25 cellular contexts compared by ENCODE assay signal in genomic region chr2:227761734-227762476, GRCh38. TPM values are rescaled to one million over a fixed set of nuclear protein-coding genes. Genes with fewer than 3 reads are reported as not detected.
A peak's percentile ranks its signal among the peaks of the same experiment; 100 is the strongest.
DNase-seq lines count a peak whose midpoint lies in the region; ATAC-seq and TF ChIP-seq lines count a peak whose summit lies in the region.
"Had no signal": no experiment of that assay in that cellular context is flagged by ENCODE, and none has a peak within 500 bp of the region (broad histone marks: within the 10 kb centered on the region; RNA-seq: fewer than 3 reads in every experiment).

No MANE protein-coding gene starts in this region.

- no peak overlapping the region for H3K14ac ChIP-seq in mesenchymal stem cell (ENCODE audit: low read length in 2 of 2)

- no peak overlapping the region for H3K9ac ChIP-seq in mesenchymal stem cell (ENCODE audit: low read length)
- H3K9ac ChIP-seq: BLaER1 treated with 17β-estradiol and CSF1 and Interleukin-3, amounts not matched to agents 10 nM and 100 nM had no signal

- H2BK5ac ChIP-seq in mesenchymal stem cell (ENCODE audit: low read depth, low read length, poor library complexity, severe bottlenecking) = no peak overlapping the region

- H3K27me3 ChIP-seq in mesenchymal stem cell (ENCODE audit: control insufficient read depth in 1 of 2, insufficient read depth in 1 of 2, low read length in 2 of 2) = no peaks in the 10 kb centered on the region
- H3K27me3 ChIP-seq in upper lobe of right lung = no peaks in the 10 kb centered on the region
- H3K27me3 ChIP-seq: BLaER1 treated with 17β-estradiol and CSF1 and Interleukin-3, amounts not matched to agents 10 nM and 100 nM; ovary; testis had no signal

- no peak overlapping the region for H3K27ac Mint-ChIP-seq in activated CD4-positive, alpha-beta T cell treated with anti-CD3 and anti-CD28 coated beads, Interleukin-2, amount 10 ng/mL, durations not matched to agents 7 days and 5 days
- H3K27ac Mint-ChIP-seq: activated naive CD4-positive, alpha-beta T cell treated with anti-CD3 and anti-CD28 coated beads for 36 hours; dendritic cell treated with granulocyte-macrophage colony-stimulating factor and Interleukin-4, amounts not matched to agents 40 ng/mL and 50 ng/mL, for 4 days had no signal

- H3K79me1 ChIP-seq in mesenchymal stem cell (replicated peaks; ENCODE audit: low read length, poor library complexity, severe bottlenecking) = no peaks in the 10 kb centered on the region

- no peak overlapping the region for H2BK15ac ChIP-seq in mesenchymal stem cell (ENCODE audit: low read depth, poor library complexity, severe bottlenecking)

- H3K4me3 ChIP-seq in mesenchymal stem cell (ENCODE audit: insufficient read depth in 1 of 2, low read depth in 1 of 2, low read length in 2 of 2) (no peak overlapping the region), upper lobe of right lung (no peak overlapping the region)
- H3K4me3 ChIP-seq: BLaER1 treated with 17β-estradiol and CSF1 and Interleukin-3, amounts not matched to agents 10 nM and 100 nM; ovary; testis had no signal

- H4K8ac ChIP-seq in mesenchymal stem cell (ENCODE audit: low read length) = no peak overlapping the region

- H3K4me2 ChIP-seq in mesenchymal stem cell (ENCODE audit: low read length, poor library complexity, severe bottlenecking) = no peak overlapping the region
- H3K4me2 ChIP-seq: BLaER1 treated with 17β-estradiol and CSF1 and Interleukin-3, amounts not matched to agents 10 nM and 100 nM had no signal

- H3K9me3 ChIP-seq in mesenchymal stem cell (ENCODE audit: control insufficient read depth, low read length) = no peaks in the 10 kb centered on the region
- no peaks in the 10 kb centered on the region for H3K9me3 ChIP-seq in upper lobe of right lung
- H3K9me3 ChIP-seq: BLaER1 treated with 17β-estradiol and CSF1 and Interleukin-3, amounts not matched to agents 10 nM and 100 nM; ovary; testis had no signal

- H3K4ac ChIP-seq in mesenchymal stem cell (ENCODE audit: low read depth in 1 of 2, low read length in 2 of 2) = no peak overlapping the region

- no peak overlapping the region for H2AFZ ChIP-seq in mesenchymal stem cell (ENCODE audit: low read depth, low read length)

- WGBS in mesenchymal stem cell = 88% methylated on average over 3 of the region's 6 CpGs

- no peaks in the 10 kb centered on the region for H3K4me1 Mint-ChIP-seq in activated CD4-positive, alpha-beta T cell treated with anti-CD3 and anti-CD28 coated beads, Interleukin-2, amount 10 ng/mL, durations not matched to agents 7 days and 5 days

- H2AK5ac ChIP-seq in mesenchymal stem cell (ENCODE audit: low read length, severe bottlenecking) = no peak overlapping the region

- intact Hi-C loops in upper lobe of right lung (cut with DNase I) = no loop called here

- no peak overlapping the region for H3K4me3 Mint-ChIP-seq in activated CD4-positive, alpha-beta T cell treated with anti-CD3 and anti-CD28 coated beads, Interleukin-2, amount 10 ng/mL, durations not matched to agents 7 days and 5 days
- H3K4me3 Mint-ChIP-seq: activated naive CD4-positive, alpha-beta T cell treated with anti-CD3 and anti-CD28 coated beads for 36 hours; dendritic cell treated with granulocyte-macrophage colony-stimulating factor and Interleukin-4, amounts not matched to agents 40 ng/mL and 50 ng/mL, for 4 days had no signal

- POLR2A ChIA-PET in activated CD4-positive, alpha-beta T cell treated with anti-CD3 and anti-CD28 coated beads, Interleukin-2, amount 10 ng/mL, durations not matched to agents 7 days and 5 days (lab: Charles Lee) = no interaction called here

- H3K18ac ChIP-seq in mesenchymal stem cell (ENCODE audit: low read depth in 1 of 2, low read length in 2 of 2) = no peak overlapping the region

- H3K36me3 Mint-ChIP-seq in activated CD4-positive, alpha-beta T cell treated with anti-CD3 and anti-CD28 coated beads, Interleukin-2, amount 10 ng/mL, durations not matched to agents 7 days and 5 days (ENCODE audit: low read depth) = no peaks in the 10 kb centered on the region

- H3K36me3 ChIP-seq in mesenchymal stem cell (ENCODE audit: control insufficient read depth in 1 of 2, insufficient read depth in 2 of 2, low read depth in 1 of 2, low read length in 2 of 2) = no peaks in the 10 kb centered on the region
- H3K36me3 ChIP-seq in upper lobe of right lung = no peaks in the 10 kb centered on the region
- H3K36me3 ChIP-seq: BLaER1 treated with 17β-estradiol and CSF1 and Interleukin-3, amounts not matched to agents 10 nM and 100 nM; ovary had no signal

- no peak overlapping the region for H4K91ac ChIP-seq in mesenchymal stem cell (ENCODE audit: low read length)

- H3K4me1 ChIP-seq in mesenchymal stem cell (ENCODE audit: control insufficient read depth, insufficient read depth, low read depth, low read length) (peaks cover 22% of the 10 kb centered on the region), upper lobe of right lung (peaks cover 7% of the 10 kb centered on the region)
- H3K4me1 ChIP-seq: BLaER1 treated with 17β-estradiol and CSF1 and Interleukin-3, amounts not matched to agents 10 nM and 100 nM; testis had no signal

- DNase-seq in HuH-7 (ENCODE audit: low spot score) (peak; percentile 37), fibroblast of gingiva (ENCODE audit: low read depth) (peak; percentile 63), mesenchymal stem cell (no peak), upper lobe of right lung (no peak)
- DNase-seq in stimulated activated CD4-positive, alpha-beta T cell treated with anti-CD3 and anti-CD28 coated beads, Interleukin-4, amount 100 ng/mL, for 24 hours = no peak
- DNase-seq in activated CD4-positive, alpha-beta T cell treated with anti-CD3 and anti-CD28 coated beads, Interleukin-2, amount 10 ng/mL, durations not matched to agents 7 days and 5 days = no peak
- DNase-seq: activated CD4-positive, alpha-beta T cell treated with anti-CD3 and anti-CD28 coated beads, Interleukin-2, amount 50 U/mL, for 48 hours; activated naive CD4-positive, alpha-beta T cell treated with anti-CD3 and anti-CD28 coated beads for 36 hours; activated T-cell treated with anti-CD3 and anti-CD28 coated beads, Interleukin-2, amount 50 U/mL, for 1 hour; H7; hippocampal formation; NCI-H1417 treated with DMSO at 0.1 percent for 48 hours; NCI-H2227 treated with DMSO at 0.1 percent for 48 hours; NK-92 treated with Interleukin-12 subunit alpha and Interleukin-12 subunit beta, amount 100 ng/mL, for 24 hours; ovary; RPMI8226; stimulated activated CD4-positive, alpha-beta T cell treated with anti-CD3 and anti-CD28 coated beads, Interleukin-4, amount 100 ng/mL, for 1 hour; testis had no signal

- no peaks in the 10 kb centered on the region for H3K27me3 Mint-ChIP-seq in activated CD4-positive, alpha-beta T cell treated with anti-CD3 and anti-CD28 coated beads, Interleukin-2, amount 10 ng/mL, durations not matched to agents 7 days and 5 days
- H3K27me3 Mint-ChIP-seq: dendritic cell treated with granulocyte-macrophage colony-stimulating factor and Interleukin-4, amounts not matched to agents 40 ng/mL and 50 ng/mL, for 4 days had no signal

- no peak for TF ChIP-seq CTCF in upper lobe of right lung (IDR thresholded peaks at IDR 0.05)

- ATAC-seq in upper lobe of right lung = peak; percentile 40
- no peak for ATAC-seq in HG02840 (IDR thresholded peaks at IDR 0.05; ENCODE audit: low FRiP score, unreplicated experiment)
- ATAC-seq: esophagus mucosa had no signal

- peak overlapping the region; percentile 56 for H3K27ac ChIP-seq in mesenchymal stem cell (ENCODE audit: low read length, poor library complexity, severe bottlenecking)
- no peak overlapping the region for H3K27ac ChIP-seq in upper lobe of right lung
- H3K27ac ChIP-seq: BLaER1 treated with 17β-estradiol and CSF1 and Interleukin-3, amounts not matched to agents 10 nM and 100 nM; ovary; testis had no signal

- CTCF ChIA-PET in activated CD4-positive, alpha-beta T cell treated with anti-CD3 and anti-CD28 coated beads, Interleukin-2, amount 10 ng/mL, durations not matched to agents 7 days and 5 days (lab: Charles Lee) = interaction anchor here (0.9 kb wide), 1 partner anchor 18 kb away, joined by 3 read pairs; no protein-coding TSS in a partner anchor

- no peak overlapping the region for H2BK12ac ChIP-seq in mesenchymal stem cell (ENCODE audit: low read length in 2 of 2)

- H2BK120ac ChIP-seq in mesenchymal stem cell (ENCODE audit: low read depth, low read length) = no peak overlapping the region

- no peak overlapping the region for H3K23ac ChIP-seq in mesenchymal stem cell (ENCODE audit: low read length in 2 of 2)

- H3K9me3 Mint-ChIP-seq in activated CD4-positive, alpha-beta T cell treated with anti-CD3 and anti-CD28 coated beads, Interleukin-2, amount 10 ng/mL, durations not matched to agents 7 days and 5 days = no peaks in the 10 kb centered on the region
- H3K9me3 Mint-ChIP-seq: activated naive CD4-positive, alpha-beta T cell treated with anti-CD3 and anti-CD28 coated beads for 36 hours; dendritic cell treated with granulocyte-macrophage colony-stimulating factor and Interleukin-4, amounts not matched to agents 40 ng/mL and 50 ng/mL, for 4 days had no signal

RNA-seq across cellular contexts. Expression of gene SCYGR8, which starts 16.2 kb away (rescaled TPM):
- polyA plus RNA-seq in mesenchymal stem cell (2013, experiment 1 of 2) = not detected
- polyA plus RNA-seq in mesenchymal stem cell (2013, experiment 2 of 2) = not detected
- total RNA-seq in upper lobe of right lung = not detected
- total RNA-seq in activated CD4-positive, alpha-beta T cell treated with anti-CD3 and anti-CD28 coated beads, Interleukin-2, amount 10 ng/mL, durations not matched to agents 7 days and 5 days = not detected
- total RNA-seq: activated naive CD4-positive, alpha-beta T cell treated with anti-CD3 and anti-CD28 coated beads for 36 hours; esophagus mucosa; H7; LHCN-M2; myocyte; ovary; testis had no signal
- polyA plus RNA-seq: keratinocyte, ovary had no signal

RNA-seq across cellular contexts. Expression of gene SCYGR7, which starts 33.8 kb away (rescaled TPM):
- polyA plus RNA-seq in mesenchymal stem cell (2013, experiment 1 of 2) = not detected
- polyA plus RNA-seq in mesenchymal stem cell (2013, experiment 2 of 2) = not detected
- not detected for total RNA-seq in upper lobe of right lung
- not detected for total RNA-seq in activated CD4-positive, alpha-beta T cell treated with anti-CD3 and anti-CD28 coated beads, Interleukin-2, amount 10 ng/mL, durations not matched to agents 7 days and 5 days
- total RNA-seq: activated naive CD4-positive, alpha-beta T cell treated with anti-CD3 and anti-CD28 coated beads for 36 hours; esophagus mucosa; H7; LHCN-M2; myocyte; ovary; testis had no signal
- polyA plus RNA-seq: keratinocyte, ovary had no signal

RNA-seq across cellular contexts. Expression of gene SCYGR6, which starts 37.3 kb away (rescaled TPM):
- polyA plus RNA-seq in mesenchymal stem cell (2013, experiment 1 of 2) = not detected
- polyA plus RNA-seq in mesenchymal stem cell (2013, experiment 2 of 2) = not detected
- not detected for total RNA-seq in upper lobe of right lung
- total RNA-seq in activated CD4-positive, alpha-beta T cell treated with anti-CD3 and anti-CD28 coated beads, Interleukin-2, amount 10 ng/mL, durations not matched to agents 7 days and 5 days = not detected
- total RNA-seq: activated naive CD4-positive, alpha-beta T cell treated with anti-CD3 and anti-CD28 coated beads for 36 hours; esophagus mucosa; H7; LHCN-M2; myocyte; ovary; testis had no signal
- polyA plus RNA-seq: keratinocyte, ovary had no signal

RNA-seq across cellular contexts. Expression of gene SLC19A3, which starts 44.1 kb away (rescaled TPM):
- 0.06 TPM for polyA plus RNA-seq in mesenchymal stem cell (2013, experiment 1 of 2)
- polyA plus RNA-seq in mesenchymal stem cell (2013, experiment 2 of 2) = 0.03 TPM
- 31.8 TPM for total RNA-seq in upper lobe of right lung
- total RNA-seq in activated CD4-positive, alpha-beta T cell treated with anti-CD3 and anti-CD28 coated beads, Interleukin-2, amount 10 ng/mL, durations not matched to agents 7 days and 5 days = not detected
- total RNA-seq: activated naive CD4-positive, alpha-beta T cell treated with anti-CD3 and anti-CD28 coated beads for 36 hours had no signal

RNA-seq across cellular contexts. Expression of gene CCL20, which starts 51.7 kb away (rescaled TPM):
- 1.2 TPM for polyA plus RNA-seq in mesenchymal stem cell (2013, experiment 1 of 2)
- polyA plus RNA-seq in mesenchymal stem cell (2013, experiment 2 of 2) = 1.2 TPM
- total RNA-seq in upper lobe of right lung = 4.9 TPM
- under 1 TPM in 1 of 2 experiments, not detected in 1; 0.37 TPM for total RNA-seq in activated CD4-positive, alpha-beta T cell treated with anti-CD3 and anti-CD28 coated beads, Interleukin-2, amount 10 ng/mL, durations not matched to agents 7 days and 5 days
- total RNA-seq: H7, myocyte had no signal

Comparison
In these comparisons a context has a peak if more than half of its experiments do, and no peak if none do; other contexts are left out.
1. DNase-seq: peak in HuH-7 (single experiment) and fibroblast of gingiva (single experiment); none in mesenchymal stem cell (single experiment), upper lobe of right lung (single experiment), stimulated activated CD4-positive, alpha-beta T cell treated with anti-CD3 and anti-CD28 coated beads, Interleukin-4, amount 100 ng/mL, for 24 hours (single experiment) and activated CD4-positive, alpha-beta T cell treated with anti-CD3 and anti-CD28 coated beads, Interleukin-2, amount 10 ng/mL, durations not matched to agents 7 days and 5 days (single experiment).